In genomic region chr6:84227434-84228197, GRCh38 we compare ENCODE assay signal across 1 cellular context.
TF ChIP-seq lines count a peak whose summit lies in the region.

Gene CEP162, minus strand, starts transcription at chr6:84227643. Its CDS starts 1,250 bp downstream, at chr6:84226393.

TF ChIP-seq in K562, 482 proteins besides CTCF, POLR2A, EP300 and RAD21 (continued from another document and continues in another):
- TF ChIP-seq PTBP1 (IDR thresholded peaks at IDR 0.05; ENCODE audit: low read depth, low read length) = no peak
- TF ChIP-seq NFE2 (IDR thresholded peaks at IDR 0.05; ENCODE audit: low read depth) = no peak
- TF ChIP-seq MEF2A (IDR thresholded peaks at IDR 0.05; ENCODE audit: control insufficient read depth, low read depth, low read length) = no peak
- TF ChIP-seq ZNF146 (CRISPR knock-in tag; IDR thresholded peaks at IDR 0.05; ENCODE audit: unreplicated experiment) = no peak
- TF ChIP-seq ZNF75A (CRISPR knock-in tag; IDR thresholded peaks at IDR 0.05) = no peak
- TF ChIP-seq CREM (IDR thresholded peaks at IDR 0.05; ENCODE audit: low read depth) = 0 out of 2 replicates have a peak, but pooled peaks have one; percentile 30
- TF ChIP-seq MGA (IDR thresholded peaks at IDR 0.05) = peak; percentile 68
- no peak for TF ChIP-seq ZNF280B (CRISPR knock-in tag; IDR thresholded peaks at IDR 0.05)
- TF ChIP-seq RBM17 (IDR thresholded peaks at IDR 0.05; ENCODE audit: borderline replicate concordance, low read depth, low read length) = no peak
- TF ChIP-seq CHD7 (IDR thresholded peaks at IDR 0.05; ENCODE audit: low read depth, low read length) = no peak
- no peak for TF ChIP-seq ZNF311 (CRISPR knock-in tag; IDR thresholded peaks at IDR 0.05)
- TF ChIP-seq ZBTB5 (IDR thresholded peaks at IDR 0.05) = no peak
- no peak for TF ChIP-seq CBX1 (IDR thresholded peaks at IDR 0.05; ENCODE audit: low read depth)
- TF ChIP-seq MCM3 (IDR thresholded peaks at IDR 0.05) = no peak
- no peak for TF ChIP-seq HMG20B (CRISPR knock-in tag; IDR thresholded peaks at IDR 0.05)
- TF ChIP-seq ZNF76 (CRISPR knock-in tag; IDR thresholded peaks at IDR 0.05; ENCODE audit: borderline replicate concordance) = no peak
- TF ChIP-seq JUN (IDR thresholded peaks at IDR 0.05; ENCODE audit: borderline replicate concordance, low read depth, low read length) = peak; percentile 29; the same call in 1 of the 2 replicates
- no peak for TF ChIP-seq JUN (CRISPR knock-in tag; IDR thresholded peaks at IDR 0.05; ENCODE audit: borderline replicate concordance)
- no peak for TF ChIP-seq IFI16 (CRISPR knock-in tag; IDR thresholded peaks at IDR 0.05)
- TF ChIP-seq POLR2AphosphoS2 (IDR thresholded peaks at IDR 0.05; ENCODE audit: low read length) = no peak
- TF ChIP-seq HNRNPLL (IDR thresholded peaks at IDR 0.05; ENCODE audit: low read depth, low read length, poor library complexity, severe bottlenecking) = no peak
